2 cellular contexts compared by ENCODE assay signal in genomic region chr22:42130182-42130581, GRCh38. TPM values are rescaled to one million over a fixed set of nuclear protein-coding genes. Genes with fewer than 3 reads are reported as not detected.
"Had no signal": no experiment of that assay in that cellular context is flagged by ENCODE, and none has a peak within 500 bp of the region (broad histone marks: within the 10 kb centered on the region; RNA-seq: fewer than 3 reads in every experiment).

No MANE protein-coding gene starts in this region.

RNA-seq across cellular contexts. Expression of gene CYP2D6, which starts 0.4 kb away (rescaled TPM):
- total RNA-seq: M059J, Right ventricle myocardium superior had no signal
